In genomic region chr7:100591596-100591995, GRCh38 we compare ENCODE assay signal across 17 cellular contexts. TPM values are rescaled to one million over a fixed set of nuclear protein-coding genes. Genes with fewer than 3 reads are reported as not detected.
A peak's percentile ranks its signal among the peaks of the same experiment; 100 is the strongest.
DNase-seq lines count a peak whose midpoint lies in the region; ATAC-seq and TF ChIP-seq lines count a peak whose summit lies in the region.
"Had no signal": no experiment of that assay in that cellular context is flagged by ENCODE, and none has a peak within 500 bp of the region (broad histone marks: within the 10 kb centered on the region; RNA-seq: fewer than 3 reads in every experiment).

No MANE protein-coding gene starts in this region.

- H3K79me1 ChIP-seq in neuronal stem cell (ENCODE audit: low read depth, low read length) = no peaks in the 10 kb centered on the region

- intact Hi-C loops in left ventricle myocardium superior (cut with micrococcal nuclease) = no loop called here
- intact Hi-C loops in heart left ventricle (cut with DNase I) = no loop called here

- H3K27me3 ChIP-seq in heart left ventricle (no peaks in the 10 kb centered on the region), neuronal stem cell (ENCODE audit: control insufficient read depth in 3 of 3, insufficient read depth in 3 of 3, low read depth in 1 of 3, low read length in 3 of 3) (no peaks in the 10 kb centered on the region)

- H2BK15ac ChIP-seq in neuronal stem cell (ENCODE audit: low read length) = no peak overlapping the region

- H4K8ac ChIP-seq in neuronal stem cell (ENCODE audit: low read depth, low read length) = no peak overlapping the region

- DNase-seq in left ventricle myocardium superior (peak; percentile 12), heart left ventricle (no peak), neuronal stem cell (ENCODE audit: low spot score) (no peak), T-helper 9 cell (no peak), NCI-H226 (no peak)
- DNase-seq: AML-193; Caco-2; Calu3; CD4-positive, alpha-beta T cell; CD8-positive, alpha-beta T cell; DMS79 treated with DMSO at 0.1 percent for 48 hours; GF-D8 had no signal

- H3K9me3 ChIP-seq in heart left ventricle (no peaks in the 10 kb centered on the region), neuronal stem cell (replicated peaks in 1 of 2; ENCODE audit: control insufficient read depth in 2 of 2, insufficient read depth in 1 of 2, low read depth in 1 of 2, low read length in 2 of 2) (no peaks in the 10 kb centered on the region)
- H3K9me3 ChIP-seq: A549; BLaER1 treated with 17β-estradiol and CSF1 and Interleukin-3, amounts not matched to agents 10 nM and 100 nM; Caco-2 had no signal

- no peak overlapping the region for H3K14ac ChIP-seq in neuronal stem cell (ENCODE audit: low read length)

- H3K36me3 ChIP-seq in heart left ventricle (no peaks in the 10 kb centered on the region), neuronal stem cell (replicated peaks in 1 of 2; ENCODE audit: control insufficient read depth in 2 of 2, insufficient read depth in 2 of 2, low read length in 2 of 2) (peaks cover 0 to 2% of the 10 kb centered on the region in 2 donors)
- H3K36me3 ChIP-seq: BLaER1 treated with 17β-estradiol and CSF1 and Interleukin-3, amounts not matched to agents 10 nM and 100 nM had no signal

- TF ChIP-seq CTCF in heart left ventricle (IDR thresholded peaks at IDR 0.05) = no peak

- no peak overlapping the region for H3K9ac ChIP-seq in neuronal stem cell (ENCODE audit: low read depth, low read length, poor library complexity)
- H3K9ac ChIP-seq: BLaER1 treated with 17β-estradiol and CSF1 and Interleukin-3, amounts not matched to agents 10 nM and 100 nM had no signal

- H4K91ac ChIP-seq in neuronal stem cell (ENCODE audit: low read depth, low read length, poor library complexity) = no peak overlapping the region

- 93 to 97% (median 96%) methylated on average over 17 of the region's 17 CpGs for WGBS in heart left ventricle, 4 donors
- WGBS in neuronal stem cell (ENCODE audit: extremely low coverage in 2 of 2, insufficient read length in 2 of 2, insufficient replicate concordance in 1 of 2), 2 donors = no CpG with 5 or more reads among the region's 17 CpGs

- H2BK120ac ChIP-seq in neuronal stem cell (ENCODE audit: low read depth, low read length) = no peak overlapping the region

- no peak overlapping the region for H3K18ac ChIP-seq in neuronal stem cell (ENCODE audit: low read length)

- ATAC-seq in left ventricle myocardium superior = no peak
- ATAC-seq in heart left ventricle = no peak
- ATAC-seq: A549; CD8-positive, alpha-beta T cell had no signal

- H3K4me1 ChIP-seq in heart left ventricle (peaks cover 0 to 27% (median 9%) of the 10 kb centered on the region in 12 donors), neuronal stem cell (ENCODE audit: control insufficient read depth in 2 of 2, insufficient read depth in 1 of 2, low read depth in 1 of 2, low read length in 2 of 2) (peaks cover 6 to 17% of the 10 kb centered on the region in 2 donors)
- H3K4me1 ChIP-seq: A549, Caco-2 had no signal

- H3K4ac ChIP-seq in neuronal stem cell (ENCODE audit: low read length) = no peak overlapping the region

- H3K4me2 ChIP-seq in neuronal stem cell (ENCODE audit: insufficient read depth, low read length, poor library complexity, severe bottlenecking) = no peak overlapping the region
- H3K4me2 ChIP-seq: A549 had no signal

- H2BK5ac ChIP-seq in neuronal stem cell (ENCODE audit: low read length) = no peak overlapping the region

- H2AK5ac ChIP-seq in neuronal stem cell (ENCODE audit: low read depth, low read length) = peak overlapping the region; percentile 4

- H3K27ac ChIP-seq in heart left ventricle (no peak overlapping the region), neuronal stem cell (replicated peaks; ENCODE audit: low read length) (no peak overlapping the region)
- H3K27ac ChIP-seq: 22Rv1; A549; BLaER1 treated with 17β-estradiol and CSF1 and Interleukin-3, amounts not matched to agents 10 nM and 100 nM; C4-2B had no signal

- no peak overlapping the region for H2AFZ ChIP-seq in neuronal stem cell (ENCODE audit: low read length)

- H3K4me3 ChIP-seq in heart left ventricle = no peak overlapping the region
- no peak overlapping the region for H3K4me3 ChIP-seq in neuronal stem cell (ENCODE audit: low read length in 2 of 2)
- H3K4me3 ChIP-seq: A549; BLaER1 treated with 17β-estradiol and CSF1 and Interleukin-3, amounts not matched to agents 10 nM and 100 nM had no signal

- H2BK12ac ChIP-seq in neuronal stem cell (ENCODE audit: low read length) = no peak overlapping the region

- TF ChIP-seq POLR2A in heart left ventricle (IDR thresholded peaks at IDR 0.05) = no peak

- no peak overlapping the region for H3K23ac ChIP-seq in neuronal stem cell (ENCODE audit: low read depth, low read length, poor library complexity)

RNA-seq across cellular contexts. Expression of gene FBXO24, which starts 5.5 kb away (rescaled TPM):
- total RNA-seq in left ventricle myocardium superior (0.77 TPM), heart left ventricle (under 1 TPM in 6 of 9 donors, not detected in 3; 0.11 to 0.75 (median 0.48) TPM)
- under 1 TPM in 1 of 2 donors, not detected in 1; 0.14 TPM for polyA plus RNA-seq in heart left ventricle
- polyA plus RNA-seq in neuronal stem cell (2013, experiment 1 of 2) = 1.2 TPM
- 1.1 TPM for polyA plus RNA-seq in neuronal stem cell (2013, experiment 2 of 2)
- total RNA-seq: A172 had no signal

RNA-seq across cellular contexts. Expression of gene LRCH4, which starts 5.7 kb away (rescaled TPM):
- total RNA-seq in left ventricle myocardium superior = 27.3 TPM
- 10 to 100 TPM; 18.5 to 46.6 (median 29.2) TPM for total RNA-seq in heart left ventricle
- 10 to 100 TPM; 34.1 to 42.0 TPM for polyA plus RNA-seq in heart left ventricle
- 30.1 TPM for polyA plus RNA-seq in neuronal stem cell (2013, experiment 1 of 2)
- polyA plus RNA-seq in neuronal stem cell (2013, experiment 2 of 2) = 28.3 TPM

RNA-seq across cellular contexts. Expression of gene PCOLCE, which starts 10.6 kb away (rescaled TPM):
- total RNA-seq in left ventricle myocardium superior = 40.4 TPM
- total RNA-seq in heart left ventricle = 10 to 100 TPM; 15.7 to 68.1 (median 28.3) TPM
- polyA plus RNA-seq in heart left ventricle = 10 to 100 TPM; 33.5 to 35.4 TPM
- 24.7 TPM for polyA plus RNA-seq in neuronal stem cell (2013, experiment 1 of 2)
- 24.4 TPM for polyA plus RNA-seq in neuronal stem cell (2013, experiment 2 of 2)

RNA-seq across cellular contexts. Expression of gene SAP25, which starts 17.9 kb away (rescaled TPM):
- total RNA-seq in left ventricle myocardium superior (0.77 TPM), heart left ventricle (1 to 10 TPM in 2 of 9 donors, under 1 TPM in 3, not detected in 4; 0.35 to 2.3 (median 0.72) TPM)
- under 1 TPM; 0.30 to 0.65 TPM for polyA plus RNA-seq in heart left ventricle
- 4.0 TPM for polyA plus RNA-seq in neuronal stem cell (2013, experiment 1 of 2)
- polyA plus RNA-seq in neuronal stem cell (2013, experiment 2 of 2) = 3.4 TPM

RNA-seq across cellular contexts. Expression of gene MOSPD3, which starts 20.7 kb away (rescaled TPM):
- 9.1 TPM for total RNA-seq in left ventricle myocardium superior
- 10 to 100 TPM in 5 of 9 donors, 1 to 10 TPM in 4; 6.7 to 13.8 (median 10.4) TPM for total RNA-seq in heart left ventricle
- polyA plus RNA-seq in heart left ventricle = 10 to 100 TPM; 10.4 to 12.3 TPM
- 24.3 TPM for polyA plus RNA-seq in neuronal stem cell (2013, experiment 1 of 2)
- polyA plus RNA-seq in neuronal stem cell (2013, experiment 2 of 2) = 22.7 TPM
